Comparison of ENCODE assay signal across 25 cellular contexts in genomic region chr7:28005848-28006233, GRCh38.
DNase-seq lines count a peak whose midpoint lies in the region; ATAC-seq, FAIRE-seq and TF ChIP-seq lines count a peak whose summit lies in the region.
"Had no signal": no experiment of that assay in that cellular context is flagged by ENCODE, and none has a peak within 500 bp of the region (broad histone marks: within the 10 kb centered on the region; RNA-seq: fewer than 3 reads in every experiment).

No MANE protein-coding gene starts in this region.

- no peaks in the 10 kb centered on the region for H3K79me2 ChIP-seq in K562 (ENCODE audit: control insufficient read depth, insufficient read depth, low read length)
- H3K79me2 ChIP-seq in mesendoderm (ENCODE audit: control insufficient read depth, insufficient read depth, low read length), result no peaks in the 10 kb centered on the region

- H3K4me2 ChIP-seq in K562 (ENCODE audit: insufficient read depth, low read length) (no peak overlapping the region), mesendoderm (ENCODE audit: low read length) (no peak overlapping the region)

- H3K79me1 ChIP-seq in mesendoderm (ENCODE audit: low read length), result no peaks in the 10 kb centered on the region

- H2BK15ac ChIP-seq in mesendoderm (replicated peaks; ENCODE audit: low read depth), result no peak overlapping the region

- WGBS in right cardiac atrium, result 100% methylated on average over 1 of the region's 1 CpG
- WGBS in K562 (ENCODE audit: insufficient coverage, low coverage, missing lambda C conversion rate), result 8% methylated on average over 1 of the region's 1 CpG
- no CpG with 5 or more reads among the region's 1 CpG for WGBS in mesendoderm (ENCODE audit: extremely low coverage, insufficient coverage, low lambda C conversion rate)

- no peak overlapping the region for H4K8ac ChIP-seq in mesendoderm (ENCODE audit: low read depth, low read length)

- no peak overlapping the region for H3K4ac ChIP-seq in mesendoderm (ENCODE audit: low read depth, low read length)

- no TSS peak for BruUV-seq in K562 (replicated peaks; lab: Mats Ljungman, UMichigan)

- H2BK120ac ChIP-seq in mesendoderm (ENCODE audit: low read depth, low read length), result no peak overlapping the region

- no peaks in the 10 kb centered on the region for H3K36me3 ChIP-seq in K562 (ENCODE audit: control insufficient read depth, insufficient read depth, low read length)
- H3K36me3 ChIP-seq in mesendoderm (ENCODE audit: control insufficient read depth, insufficient read depth, low read length), result no peaks in the 10 kb centered on the region
- H3K36me3 ChIP-seq in tibial artery, result no peaks in the 10 kb centered on the region
- H3K36me3 ChIP-seq in upper lobe of right lung, result no peaks in the 10 kb centered on the region
- H3K36me3 ChIP-seq: heart left ventricle, lower lobe of right lung, stomach, uterus had no signal

- no peak overlapping the region for H2AFZ ChIP-seq in K562 (ENCODE audit: low read depth, low read length)
- H2AFZ ChIP-seq: parathyroid adenoma had no signal

- H3K23ac ChIP-seq in mesendoderm (ENCODE audit: low read length), result no peak overlapping the region

- DNase-seq in Right ventricle myocardium superior, result no peak
- DNase-seq in right cardiac atrium, result no peak
- DNase-seq in K562 (ENCODE audit: extremely low read depth in 1 of 4, low spot score in 3 of 4), result no peak
- DNase-seq in mesendoderm, result no peak
- DNase-seq in tibial artery, result no peak
- DNase-seq in GM10248 (ENCODE audit: extremely low spot score), result no peak
- DNase-seq in upper lobe of right lung, result no peak
- DNase-seq: ACHN; activated CD4-positive, alpha-beta T cell treated with anti-CD3 and anti-CD28 coated beads, Interleukin-2, amount 10 ng/mL, durations not matched to agents 7 days and 5 days; activated gamma-delta T cell; amygdala; DMS153; lower lobe of right lung; naive thymus-derived CD4-positive, alpha-beta T cell; NCI-H1417 treated with DMSO at 0.1 percent for 48 hours; stimulated activated CD4-positive, alpha-beta T cell treated with anti-CD3 and anti-CD28 coated beads, Interleukin-2, amount 100 ng/mL, for 48 hours; stomach; uterus had no signal

- intact Hi-C loops in Right ventricle myocardium superior (cut with DNase I) (no loop called here), right cardiac atrium (cut with DNase I) (no loop called here), K562 (cut with micrococcal nuclease) (no loop called here), tibial artery (cut with DNase I; ENCODE audit: low total_unique reads) (no loop called here), upper lobe of right lung (cut with DNase I) (no loop called here)

- H3K27me3 ChIP-seq in right cardiac atrium (ENCODE audit: control insufficient read depth, insufficient read depth) (no peaks in the 10 kb centered on the region), K562 (ENCODE audit: control insufficient read depth in 2 of 2, insufficient read depth in 2 of 2, low read length in 2 of 2) (peaks cover 3 to 15% of the 10 kb centered on the region in 2 experiments; a peak in 2 of 5 replicates), mesendoderm (ENCODE audit: insufficient read depth, low read length, poor library complexity) (no peaks in the 10 kb centered on the region), tibial artery (no peaks in the 10 kb centered on the region), upper lobe of right lung (no peaks in the 10 kb centered on the region)
- H3K27me3 ChIP-seq: heart left ventricle, stomach, uterus had no signal

- in situ Hi-C loops in K562 (cut with MboI), result no loop called here

- TF ChIP-seq POLR2A in K562 (conservative IDR thresholded peaks at IDR 0.05), result no peak

- H3K4me1 ChIP-seq in right cardiac atrium (ENCODE audit: control insufficient read depth, insufficient read depth, low read length) (peaks cover 6% of the 10 kb centered on the region), K562 (replicated peaks in 1 of 2; ENCODE audit: control insufficient read depth in 2 of 2, insufficient read depth in 2 of 2, low read length in 2 of 2) (no peaks in the 10 kb centered on the region), mesendoderm (ENCODE audit: control insufficient read depth, low read depth, low read length) (no peaks in the 10 kb centered on the region), tibial artery (no peaks in the 10 kb centered on the region), upper lobe of right lung (no peaks in the 10 kb centered on the region)
- H3K4me1 ChIP-seq: lower lobe of right lung, uterus had no signal

- no peak overlapping the region for H2BK5ac ChIP-seq in mesendoderm (ENCODE audit: low read length)

- POLR2A ChIA-PET in K562 (lab: Yijun Ruan, JAX), result interaction anchor here (0.6 kb wide), 1 partner anchor 47 kb away, joined by 3 read pairs; no protein-coding TSS in a partner anchor
- POLR2A ChIA-PET in GM10248 (lab: Yijun Ruan, JAX), result no interaction called here

- H4K20me1 ChIP-seq in K562 (replicated peaks; ENCODE audit: control insufficient read depth, insufficient read depth, low read length), result no peaks in the 10 kb centered on the region

- FAIRE-seq in K562 (lab: Jason Lieb, UNC), result no peak
- FAIRE-seq: GM12892 had no signal

- H2AK5ac ChIP-seq in mesendoderm (ENCODE audit: low read length), result no peak overlapping the region

- H3K18ac ChIP-seq in mesendoderm (ENCODE audit: low read length), result peak overlapping the region; percentile 51

- ATAC-seq in Right ventricle myocardium superior (ENCODE audit: poor library complexity) (peak; percentile 55), right cardiac atrium (no peak), K562 (no peak), GM18909 (IDR thresholded peaks at IDR 0.05; ENCODE audit: poor library complexity, unreplicated experiment) (no peak), upper lobe of right lung (no peak)
- ATAC-seq: lower lobe of right lung; naive thymus-derived CD4-positive, alpha-beta T cell had no signal

- H3K9ac ChIP-seq in K562 (ENCODE audit: insufficient read depth in 1 of 2, low read depth in 2 of 2, low read length in 2 of 2), result no peak overlapping the region
- H3K9ac ChIP-seq in mesendoderm (ENCODE audit: low read length), result no peak overlapping the region
- H3K9ac ChIP-seq: parathyroid adenoma had no signal

- no peak for TF ChIP-seq RAD21 in K562 (CRISPR knock-in tag; conservative IDR thresholded peaks at IDR 0.05 in 1 of 2, IDR thresholded peaks at IDR 0.05 in 1 of 2)

- H3K4me3 ChIP-seq in right cardiac atrium (ENCODE audit: low read length), result no peak overlapping the region
- H3K4me3 ChIP-seq in K562, result no peak overlapping the region
- no peak overlapping the region for H3K4me3 ChIP-seq in mesendoderm (ENCODE audit: low read length)
- H3K4me3 ChIP-seq in tibial artery, result no peak overlapping the region
- no peak overlapping the region for H3K4me3 ChIP-seq in upper lobe of right lung
- H3K4me3 ChIP-seq: heart left ventricle, lower lobe of right lung, SK-N-MC, skin epidermis, stomach, uterus had no signal

- CTCF ChIA-PET in K562 (lab: Yijun Ruan, JAX; ENCODE audit: low intra/inter-chr PET ratio), result no interaction called here
- CTCF ChIA-PET in GM10248 (lab: Yijun Ruan, JAX), result no interaction called here

- TF ChIP-seq EP300 in K562 (IDR thresholded peaks at IDR 0.05; ENCODE audit: low read length), result no peak

- no peak overlapping the region for H3K27ac ChIP-seq in right cardiac atrium (ENCODE audit: low read length)
- H3K27ac ChIP-seq in K562 (ENCODE audit: extremely low read depth, low read depth, low read length), result no peak overlapping the region
- peak overlapping the region; percentile 38 for H3K27ac ChIP-seq in mesendoderm (ENCODE audit: low read depth, low read length)
- no peak overlapping the region for H3K27ac ChIP-seq in tibial artery
- H3K27ac ChIP-seq in upper lobe of right lung, result no peak overlapping the region
- H3K27ac ChIP-seq: HL-60, lower lobe of right lung, parathyroid adenoma, SK-N-MC, stomach, uterus had no signal

- H3K9me1 ChIP-seq in K562 (ENCODE audit: control insufficient read depth, insufficient read depth, low read length), result no peaks in the 10 kb centered on the region

- no peak overlapping the region for H4K5ac ChIP-seq in mesendoderm (ENCODE audit: low read length)

- no peaks in the 10 kb centered on the region for H3K9me3 ChIP-seq in right cardiac atrium (ENCODE audit: control insufficient read depth, low read length)
- no peaks in the 10 kb centered on the region for H3K9me3 ChIP-seq in K562 (replicated peaks; ENCODE audit: control insufficient read depth, insufficient read depth, low read depth, low read length)
- no peaks in the 10 kb centered on the region for H3K9me3 ChIP-seq in tibial artery
- H3K9me3 ChIP-seq in upper lobe of right lung, result no peaks in the 10 kb centered on the region
- H3K9me3 ChIP-seq: heart left ventricle, lower lobe of right lung, stomach, uterus had no signal

- no peak for TF ChIP-seq CTCF in K562 (IDR thresholded peaks at IDR 0.05 in 2 of 3, conservative IDR thresholded peaks at IDR 0.05 in 1 of 3; ENCODE audit: insufficient read depth in 2 of 3, low read depth in 1 of 3, low read length in 3 of 3)
- no peak for TF ChIP-seq CTCF in tibial artery (IDR thresholded peaks at IDR 0.05)
- no peak for TF ChIP-seq CTCF in GM10248 (IDR thresholded peaks at IDR 0.05; ENCODE audit: control extremely low read depth, extremely low read depth, low read depth, missing control alignments)
- TF ChIP-seq CTCF in upper lobe of right lung (IDR thresholded peaks at IDR 0.05), result no peak

- no peak overlapping the region for H3K56ac ChIP-seq in mesendoderm (ENCODE audit: low read length)

TF ChIP-seq in K562, 482 proteins besides CTCF, POLR2A, EP300 and RAD21:
- peak; percentile 52 for TF ChIP-seq FOSL1 (tag; conservative IDR thresholded peaks at IDR 0.05)
- TF ChIP-seq ZNF707 (CRISPR knock-in tag; conservative IDR thresholded peaks at IDR 0.05), result no peak
- no peak for TF ChIP-seq MCM2 (IDR thresholded peaks at IDR 0.05; ENCODE audit: low read depth)
- no peak for TF ChIP-seq MTF1 (CRISPR knock-in tag; IDR thresholded peaks at IDR 0.05; ENCODE audit: borderline replicate concordance)
TF ChIP-seq in K562: peak in this region for 1.
